Comparison of ENCODE assay signal across 13 cellular contexts in the genomic region with DNA sequence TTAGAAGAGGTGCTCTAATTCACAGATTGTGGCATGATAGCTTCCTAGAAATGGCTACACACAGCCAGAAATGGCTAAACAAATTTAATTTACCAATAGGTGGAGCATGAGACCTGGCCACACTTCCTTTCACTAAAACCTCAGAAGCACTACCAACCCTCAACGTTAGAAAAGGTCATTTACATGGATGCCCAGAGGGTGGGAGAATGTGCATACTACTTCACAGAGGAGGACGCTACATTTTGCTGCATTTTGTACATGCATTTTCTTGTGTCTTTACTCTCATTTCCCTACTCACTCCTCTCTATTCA. TPM values are rescaled to one million over a fixed set of nuclear protein-coding genes. Genes with fewer than 3 reads are reported as not detected.
DNase-seq lines count a peak whose midpoint lies in the region; ATAC-seq and TF ChIP-seq lines count a peak whose summit lies in the region.
"Had no signal": no experiment of that assay in that cellular context is flagged by ENCODE, and none has a peak within 500 bp of the region (broad histone marks: within the 10 kb centered on the region; RNA-seq: fewer than 3 reads in every experiment).

No MANE protein-coding gene starts in this region.

- no peaks in the 10 kb centered on the region for H3F3A ChIP-seq in neural progenitor cell (ENCODE audit: low read depth)

- H3K27me3 ChIP-seq in mammary epithelial cell (ENCODE audit: insufficient read depth, low read length) (no peaks in the 10 kb centered on the region), RWPE2 (ENCODE audit: insufficient read depth, poor library complexity, severe bottlenecking) (no peaks in the 10 kb centered on the region), hepatocyte (no peaks in the 10 kb centered on the region), thymus (ENCODE audit: control insufficient read depth, insufficient read depth) (no peaks in the 10 kb centered on the region), neural progenitor cell (no peaks in the 10 kb centered on the region)
- H3K27me3 ChIP-seq: MG63 had no signal

- H3K9ac ChIP-seq in mammary epithelial cell (ENCODE audit: insufficient read depth, low read length) (no peak overlapping the region), neural progenitor cell (no peak overlapping the region)

- dilution Hi-C loops in mammary epithelial cell (cut with HindIII; ENCODE audit: low sequenced_read_pairs), result no loop called here

- H3K36me3 Mint-ChIP-seq in MCF 10A (ENCODE audit: insufficient read depth, unreplicated experiment) (no peaks in the 10 kb centered on the region), neural progenitor cell (no peaks in the 10 kb centered on the region)

- no peaks in the 10 kb centered on the region for H3K27me3 Mint-ChIP-seq in MCF 10A (ENCODE audit: insufficient read depth, unreplicated experiment)
- H3K27me3 Mint-ChIP-seq in neural progenitor cell (ENCODE audit: insufficient read depth, low read depth), result peaks cover 2% of the 10 kb centered on the region

- BruUV-seq in MCF 10A (replicated peaks; lab: Mats Ljungman, UMichigan) (no TSS peak), mammary epithelial cell (replicated peaks; lab: Mats Ljungman, UMichigan) (no TSS peak)

- H2AFZ ChIP-seq in mammary epithelial cell (ENCODE audit: low read depth, low read length), result no peak overlapping the region
- no peak overlapping the region for H2AFZ ChIP-seq in hepatocyte
- H2AFZ ChIP-seq in neural progenitor cell (replicated peaks), result no peak overlapping the region

- no peaks in the 10 kb centered on the region for H3K9me3 ChIP-seq in mammary epithelial cell (replicated peaks; ENCODE audit: insufficient read depth, low read length)
- no peaks in the 10 kb centered on the region for H3K9me3 ChIP-seq in RWPE2 (ENCODE audit: severe bottlenecking)
- H3K9me3 ChIP-seq in hepatocyte (ENCODE audit: low read depth), result no peaks in the 10 kb centered on the region
- no peaks in the 10 kb centered on the region for H3K9me3 ChIP-seq in thymus (ENCODE audit: control insufficient read depth)
- H3K9me3 ChIP-seq in neural progenitor cell (ENCODE audit: low read depth), result no peaks in the 10 kb centered on the region

- no peaks in the 10 kb centered on the region for H3K9me3 Mint-ChIP-seq in MCF 10A (ENCODE audit: unreplicated experiment)
- H3K9me3 Mint-ChIP-seq in neural progenitor cell, result peaks cover 4% of the 10 kb centered on the region

- CTCF ChIA-PET in MCF 10A (lab: Yijun Ruan, JAX), result interaction anchor here (0.5 to 3.0 kb wide), 7 partner anchors 12 to 911 kb away, joined by 3 to 17 read pairs (median 4); no protein-coding TSS in a partner anchor
- CTCF ChIA-PET in mammary epithelial cell (lab: Charles Lee; ENCODE audit: low non-redundant PET), result interaction anchor here (0.7 to 1.5 kb wide), 3 partner anchors 128 to 267 kb away, joined by 3 to 15 read pairs (median 4); no protein-coding TSS in a partner anchor

- no peak for TF ChIP-seq CTCF in MCF 10A (IDR thresholded peaks at IDR 0.05; ENCODE audit: unreplicated experiment)
- peak in 1 of 2 donors; percentile 12 for TF ChIP-seq CTCF in mammary epithelial cell (conservative IDR thresholded peaks at IDR 0.05 in 1 of 2, IDR thresholded peaks at IDR 0.05 in 1 of 2; ENCODE audit: extremely low read depth in 1 of 2, insufficient read depth in 1 of 2, low read depth in 1 of 2, low read length in 2 of 2)
- peak; percentile 9 for TF ChIP-seq CTCF in RWPE2 (IDR thresholded peaks at IDR 0.05; ENCODE audit: poor library complexity, severe bottlenecking)
- no peak for TF ChIP-seq CTCF in hepatocyte (IDR thresholded peaks at IDR 0.05; ENCODE audit: poor library complexity)
- no peak for TF ChIP-seq CTCF in neural progenitor cell (IDR thresholded peaks at IDR 0.05)

- POLR2A ChIA-PET in MCF 10A (lab: Yijun Ruan, JAX), result interaction anchor here (1.1 to 2.9 kb wide), 3 partner anchors 13 to 182 kb away, joined by 3 to 10 read pairs (median 5); no protein-coding TSS in a partner anchor

- H3K36me3 ChIP-seq in mammary epithelial cell (ENCODE audit: insufficient read depth, low read length) (no peaks in the 10 kb centered on the region), RWPE2 (ENCODE audit: low read depth) (no peaks in the 10 kb centered on the region), hepatocyte (replicated peaks; ENCODE audit: insufficient read depth, low read depth) (no peaks in the 10 kb centered on the region), thymus (ENCODE audit: control insufficient read depth, insufficient read depth) (no peaks in the 10 kb centered on the region), neural progenitor cell (no peaks in the 10 kb centered on the region)
- H3K36me3 ChIP-seq: MG63 had no signal

- no peaks in the 10 kb centered on the region for H3K9me2 ChIP-seq in hepatocyte (replicated peaks; ENCODE audit: insufficient read depth)

- H3K4me3 Mint-ChIP-seq in MCF 10A (ENCODE audit: unreplicated experiment) (no peak overlapping the region), neural progenitor cell (no peak overlapping the region)

- H3K27ac Mint-ChIP-seq in MCF 10A (ENCODE audit: low read depth, unreplicated experiment) (peak overlapping the region; percentile 27), neural progenitor cell (no peak overlapping the region)

- intact Hi-C loops in MCF 10A (cut with micrococcal nuclease) (loop anchor here (1.0 kb wide), 2 partner anchors 129 to 182 kb away; no protein-coding TSS in a partner anchor), mammary epithelial cell (cut with micrococcal nuclease) (loop anchor here (1.0 kb wide), 2 partner anchors 129 to 182 kb away; no protein-coding TSS in a partner anchor)

- H3K4me1 Mint-ChIP-seq in MCF 10A (ENCODE audit: insufficient read depth, unreplicated experiment), result peaks cover 20% of the 10 kb centered on the region
- no peaks in the 10 kb centered on the region for H3K4me1 Mint-ChIP-seq in neural progenitor cell

- no peak overlapping the region for H3K4me2 ChIP-seq in mammary epithelial cell (ENCODE audit: insufficient read depth, low read depth, low read length)
- no peak overlapping the region for H3K4me2 ChIP-seq in hepatocyte
- H3K4me2 ChIP-seq in neural progenitor cell, result no peak overlapping the region

- in situ Hi-C loops in mammary epithelial cell (cut with MboI; ENCODE audit: low sequenced_read_pairs in 2 of 2), result no loop called here

- ATAC-seq in RWPE2 (ENCODE audit: low read depth), result no peak; the same call in 1 of the 3 replicates
- ATAC-seq in HG02973 (IDR thresholded peaks at IDR 0.05; ENCODE audit: unreplicated experiment), result no peak

- H3K27ac ChIP-seq in mammary epithelial cell (ENCODE audit: insufficient read depth, low read depth, low read length) (no peak overlapping the region), RWPE2 (ENCODE audit: poor library complexity, severe bottlenecking) (peak overlapping the region; percentile 80), hepatocyte (peak overlapping the region; percentile 81), thymus (ENCODE audit: low read depth) (peak overlapping the region; percentile 50), neural progenitor cell (no peak overlapping the region)

- DNase-seq in MCF 10A (ENCODE audit: unreplicated experiment) (no peak), mammary epithelial cell (no peak), RWPE2 (ENCODE audit: low spot score) (no peak), hepatocyte (ENCODE audit: low spot score) (no peak), kidney glomerular epithelial cell (lab: John Stamatoyannopoulos, UW) (no peak), neural progenitor cell (ENCODE audit: low spot score) (no peak)
- DNase-seq: kidney, MG63, NCI-H510A had no signal

- H4K20me1 ChIP-seq in mammary epithelial cell (ENCODE audit: insufficient read depth, low read length), result no peaks in the 10 kb centered on the region
- H4K20me1 ChIP-seq in hepatocyte (ENCODE audit: insufficient read depth, poor library complexity, severe bottlenecking), result no peaks in the 10 kb centered on the region
- no peaks in the 10 kb centered on the region for H4K20me1 ChIP-seq in neural progenitor cell (ENCODE audit: low read depth)

- H3K79me2 ChIP-seq in mammary epithelial cell (ENCODE audit: insufficient read depth, low read length), result no peaks in the 10 kb centered on the region
- H3K79me2 ChIP-seq in hepatocyte, result no peaks in the 10 kb centered on the region
- no peaks in the 10 kb centered on the region for H3K79me2 ChIP-seq in neural progenitor cell (ENCODE audit: low read depth)

- H3K4me3 ChIP-seq in mammary epithelial cell (replicated peaks in 1 of 3; ENCODE audit: insufficient read depth in 1 of 3, low read depth in 2 of 3, low read length in 3 of 3), result no peak overlapping the region
- H3K4me3 ChIP-seq in RWPE2 (ENCODE audit: severe bottlenecking), result no peak overlapping the region
- H3K4me3 ChIP-seq in hepatocyte, result no peak overlapping the region
- no peak overlapping the region for H3K4me3 ChIP-seq in thymus (ENCODE audit: low read length)
- no peak overlapping the region for H3K4me3 ChIP-seq in neural progenitor cell
- H3K4me3 ChIP-seq: MG63 had no signal

- H3K4me1 ChIP-seq in mammary epithelial cell (ENCODE audit: insufficient read depth, low read length) (peaks cover 2% of the 10 kb centered on the region), RWPE2 (ENCODE audit: insufficient read depth, poor library complexity, severe bottlenecking) (peaks cover 20% of the 10 kb centered on the region), hepatocyte (ENCODE audit: insufficient read depth) (peaks cover 10% of the 10 kb centered on the region), thymus (ENCODE audit: control insufficient read depth, insufficient read depth, low read length) (peaks cover 27% of the 10 kb centered on the region), neural progenitor cell (no peaks in the 10 kb centered on the region)

- WGBS in mammary epithelial cell (ENCODE audit: low coverage, missing lambda C conversion rate), result 74% methylated on average over 2 of the region's 2 CpGs
- WGBS in hepatocyte (ENCODE audit: low lambda C conversion rate, missing lambda C conversion rate), result 57% methylated on average over 2 of the region's 2 CpGs
- 50% methylated on average over 2 of the region's 2 CpGs for WGBS in thymus

RNA-seq across cellular contexts. Expression of gene C2CD4B, which starts 40.2 kb away (rescaled TPM):
- not detected in 2 replicates for total RNA-seq in MCF 10A (2022)
- total RNA-seq in mammary epithelial cell, result not detected
- polyA plus RNA-seq in mammary epithelial cell, result not detected
- not detected for polyA minus RNA-seq in mammary epithelial cell
- 1.0 and 2.0 TPM in 2 replicates for total RNA-seq in hepatocyte
- 2.6 and 6.2 TPM in 2 replicates for polyA plus RNA-seq in hepatocyte
- 8.8 TPM for polyA plus RNA-seq in thymus
- 0.43 TPM in 1 of 2 replicates, not detected in the other for total RNA-seq in neural progenitor cell (ENCODE audit: low replicate concordance)
- total RNA-seq: fibroblast of villous mesenchyme, SK-MEL-5 had no signal

RNA-seq across cellular contexts. Expression of gene C2CD4A, which starts 58.1 kb away (rescaled TPM):
- total RNA-seq in MCF 10A (2022) (0.16 TPM in 1 of 2 replicates, not detected in the other), mammary epithelial cell (not detected), hepatocyte (0.12 and 0.13 TPM in 2 replicates), neural progenitor cell (ENCODE audit: low replicate concordance) (not detected in 2 replicates)
- polyA plus RNA-seq in mammary epithelial cell (not detected), hepatocyte (0.57 and 0.60 TPM in 2 replicates), thymus (11.6 TPM)
- not detected for polyA minus RNA-seq in mammary epithelial cell
- total RNA-seq: fibroblast of villous mesenchyme, SK-MEL-5 had no signal

Comparison
In these comparisons a context has a peak if more than half of its experiments do, and no peak if none do; other contexts are left out.
1. H3K27ac ChIP-seq: peak in RWPE2 (single experiment), hepatocyte (single experiment) and thymus (single experiment); none in mammary epithelial cell (single experiment) and neural progenitor cell (single experiment).